30 cellular contexts compared by ENCODE assay signal in the genomic region with DNA sequence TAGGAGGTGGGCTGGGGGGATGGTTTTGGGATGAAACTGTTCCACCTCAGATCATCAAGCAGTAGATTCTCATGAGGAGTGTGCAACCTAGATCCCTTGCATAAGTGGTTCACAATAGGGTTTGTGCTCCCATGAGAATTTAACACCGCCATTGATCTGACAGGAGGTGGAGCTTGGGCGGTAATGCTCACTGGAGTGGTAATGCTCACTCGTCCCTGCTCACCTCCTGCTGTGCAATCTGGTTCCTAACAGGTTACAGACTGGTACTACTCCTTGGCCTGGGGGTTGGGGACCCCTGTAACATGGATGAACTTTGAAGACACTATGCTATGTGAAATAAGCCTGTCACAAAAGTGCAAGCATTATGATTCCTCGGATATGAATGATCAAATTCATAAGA.
DNase-seq lines count a peak whose midpoint lies in the region; ATAC-seq and TF ChIP-seq lines count a peak whose summit lies in the region.
"Had no signal": no experiment of that assay in that cellular context is flagged by ENCODE, and none has a peak within 500 bp of the region (broad histone marks: within the 10 kb centered on the region; RNA-seq: fewer than 3 reads in every experiment).

No MANE protein-coding gene starts in this region.

- H3K4me1 Mint-ChIP-seq in activated T-cell treated with anti-CD3 and anti-CD28 coated beads, Interleukin-2, amount 50 U/mL, for 24 hours (ENCODE audit: low read depth) = peaks cover 11% of the 10 kb centered on the region
- peaks cover 20% of the 10 kb centered on the region for H3K4me1 Mint-ChIP-seq in activated B cell treated with CpG ODN at 0.5 μM for 24 hours

- CTCF ChIA-PET in activated B cell treated with CpG ODN at 0.5 μM for 24 hours (lab: Charles Lee) = no interaction called here

- no peak overlapping the region for H3K4me3 Mint-ChIP-seq in activated T-cell treated with anti-CD3 and anti-CD28 coated beads, Interleukin-2, amount 50 U/mL, for 24 hours
- H3K4me3 Mint-ChIP-seq in activated B cell treated with CpG ODN at 0.5 μM for 24 hours = no peak overlapping the region
- H3K4me3 Mint-ChIP-seq: activated naive CD4-positive, alpha-beta T cell treated with anti-CD3 and anti-CD28 coated beads for 36 hours; CD4-positive, alpha-beta memory T cell; naive thymus-derived CD8-positive, alpha-beta T cell; T-helper 17 cell had no signal

- no peaks in the 10 kb centered on the region for H3K9me3 Mint-ChIP-seq in activated T-cell treated with anti-CD3 and anti-CD28 coated beads, Interleukin-2, amount 50 U/mL, for 24 hours
- H3K9me3 Mint-ChIP-seq in activated B cell treated with CpG ODN at 0.5 μM for 24 hours = no peaks in the 10 kb centered on the region
- H3K9me3 Mint-ChIP-seq: activated naive CD4-positive, alpha-beta T cell treated with anti-CD3 and anti-CD28 coated beads for 36 hours had no signal

- peaks cover 60% of the 10 kb centered on the region for H3K36me3 Mint-ChIP-seq in activated T-cell treated with anti-CD3 and anti-CD28 coated beads, Interleukin-2, amount 50 U/mL, for 24 hours (ENCODE audit: low read depth)
- H3K36me3 Mint-ChIP-seq in activated B cell treated with CpG ODN at 0.5 μM for 24 hours (ENCODE audit: low read depth) = peaks cover 54% of the 10 kb centered on the region

- POLR2A ChIA-PET in activated B cell treated with CpG ODN at 0.5 μM for 24 hours (lab: Charles Lee) = no interaction called here

- no peak for TF ChIP-seq CTCF in activated B cell treated with CpG ODN at 0.5 μM for 24 hours (IDR thresholded peaks at IDR 0.05)

- H3K27me3 Mint-ChIP-seq in activated T-cell treated with anti-CD3 and anti-CD28 coated beads, Interleukin-2, amount 50 U/mL, for 24 hours = no peaks in the 10 kb centered on the region
- no peaks in the 10 kb centered on the region for H3K27me3 Mint-ChIP-seq in activated B cell treated with CpG ODN at 0.5 μM for 24 hours
- H3K27me3 Mint-ChIP-seq: CD4-positive, alpha-beta memory T cell; naive thymus-derived CD8-positive, alpha-beta T cell; T-helper 17 cell had no signal

- intact Hi-C loops in activated B cell treated with CpG ODN at 0.5 μM for 24 hours (cut with micrococcal nuclease) = no loop called here

- ATAC-seq in activated B cell treated with CpG ODN at 0.5 μM for 24 hours (ENCODE audit: low read depth) = no peak
- ATAC-seq: body of pancreas; lower lobe of right lung; naive thymus-derived CD8-positive, alpha-beta T cell; psoas muscle; T-helper 17 cell had no signal

- peak overlapping the region; percentile 50 for H3K27ac Mint-ChIP-seq in activated T-cell treated with anti-CD3 and anti-CD28 coated beads, Interleukin-2, amount 50 U/mL, for 24 hours
- peak overlapping the region; percentile 13 for H3K27ac Mint-ChIP-seq in activated B cell treated with CpG ODN at 0.5 μM for 24 hours
- H3K27ac Mint-ChIP-seq: activated naive CD4-positive, alpha-beta T cell treated with anti-CD3 and anti-CD28 coated beads for 36 hours had no signal

- DNase-seq in activated T-cell treated with anti-CD3 and anti-CD28 coated beads, Interleukin-2, amount 50 U/mL, for 24 hours = no peak
- DNase-seq in activated T-cell treated with anti-CD3 and anti-CD28 coated beads, Interleukin-2, amount 50 U/mL, for 48 hours = no peak
- DNase-seq in NCI-H1436 treated with DMSO at 0.1 percent for 48 hours (lab: John Stamatoyannopoulos, UW) = peak; percentile 1
- no peak for DNase-seq in activated B cell treated with CpG ODN at 0.5 μM for 24 hours
- DNase-seq in retina = peak; percentile 42
- no peak for DNase-seq in DMS114 treated with DMSO at 0.1 percent for 48 hours (lab: John Stamatoyannopoulos, UW; ENCODE audit: unreplicated experiment)
- DNase-seq in HuH-7 (ENCODE audit: low spot score) = no peak
- no peak for DNase-seq in germinal center (ENCODE audit: low spot score)
- DNase-seq: activated CD4-positive, alpha-beta T cell treated with anti-CD3 and anti-CD28 coated beads, Interleukin-2, amount 50 U/mL, for 48 hours; activated CD4-positive, CD25-positive, alpha-beta regulatory T cell treated with anti-CD3 and anti-CD28 coated beads, Interleukin-2, amount 50 U/mL, for 72 hours; activated CD8-positive, alpha-beta memory T cell treated with anti-CD3 and anti-CD28 coated beads, Interleukin-2, amount 50 U/mL, for 4 hours; activated naive CD4-positive, alpha-beta T cell treated with anti-CD3 and anti-CD28 coated beads for 36 hours; adrenal gland; body of pancreas; CD4-positive, alpha-beta memory T cell; DMS153; esophagus squamous epithelium; foreskin melanocyte; GOT3; lower lobe of right lung; naive thymus-derived CD8-positive, alpha-beta T cell; NCI-H1105 treated with DMSO at 0.1 percent for 48 hours; NCI-H2029 treated with DMSO at 0.1 percent for 48 hours; occipital lobe; psoas muscle; Right ventricle myocardium superior; sigmoid colon; stimulated activated CD4-positive, alpha-beta T cell treated with anti-CD3 and anti-CD28 coated beads, Interleukin-4, amount 100 ng/mL, for 1 hour; T-helper 17 cell; transverse colon had no signal

Comparison
In these comparisons a context has a peak if more than half of its experiments do, and no peak if none do; other contexts are left out.
1. DNase-seq: peak in NCI-H1436 treated with DMSO at 0.1 percent for 48 hours (single experiment) and retina (single experiment); none in activated T-cell treated with anti-CD3 and anti-CD28 coated beads, Interleukin-2, amount 50 U/mL, for 24 hours (single experiment), activated T-cell treated with anti-CD3 and anti-CD28 coated beads, Interleukin-2, amount 50 U/mL, for 48 hours (0 of 2), activated B cell treated with CpG ODN at 0.5 μM for 24 hours (single experiment), DMS114 treated with DMSO at 0.1 percent for 48 hours (single experiment), HuH-7 (single experiment) and germinal center (single experiment).